ENCODE assay signal across 9 cellular contexts in the genomic region with DNA sequence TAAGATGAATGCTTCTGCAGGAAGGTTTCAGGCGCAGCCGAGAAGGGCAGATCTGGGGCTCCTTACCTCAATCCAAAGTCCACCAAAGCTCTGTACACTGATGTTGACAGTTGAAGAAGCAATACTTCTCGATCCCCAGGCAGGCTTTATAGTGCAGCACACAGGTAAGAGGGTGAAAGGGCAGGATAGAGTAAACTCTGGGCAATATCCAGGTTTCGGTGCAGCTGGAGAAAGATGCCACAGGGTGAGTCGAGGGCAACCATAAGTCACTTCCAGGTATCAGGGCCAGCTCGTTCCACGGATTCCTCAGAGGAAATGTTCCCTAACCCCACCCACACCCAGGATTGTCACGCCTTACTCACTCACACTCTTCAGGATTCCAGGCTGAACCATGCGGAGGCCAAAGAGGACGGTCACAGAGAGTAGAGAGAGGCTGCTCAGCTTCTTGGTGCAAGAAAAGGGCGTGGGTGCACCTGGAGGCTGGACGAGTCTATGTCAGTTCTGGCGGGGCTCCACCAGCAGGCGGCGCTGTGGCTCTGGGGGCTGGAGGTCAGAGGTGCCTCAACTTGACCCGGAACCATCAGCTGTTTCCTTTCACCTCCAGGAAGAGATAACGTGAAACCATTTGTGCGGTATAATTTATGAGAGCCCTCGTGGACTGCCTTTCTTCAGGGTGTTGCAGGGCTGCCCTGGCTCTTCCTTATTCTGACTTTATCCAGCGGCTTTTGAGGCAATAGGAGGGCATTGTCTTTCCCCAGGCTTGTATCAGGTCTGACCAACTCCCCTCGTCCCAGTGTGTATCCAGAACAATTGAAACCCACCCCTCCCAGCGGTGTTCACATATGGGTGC. TPM values are rescaled to one million over a fixed set of nuclear protein-coding genes. Genes with fewer than 3 reads are reported as not detected.
A peak's percentile ranks its signal among the peaks of the same experiment; 100 is the strongest.
DNase-seq lines count a peak whose midpoint lies in the region; ATAC-seq, FAIRE-seq and TF ChIP-seq lines count a peak whose summit lies in the region.
"Had no signal": no experiment of that assay in that cellular context is flagged by ENCODE, and none has a peak within 500 bp of the region (broad histone marks: within the 10 kb centered on the region; RNA-seq: fewer than 3 reads in every experiment).

No MANE protein-coding gene starts in this region.

- FAIRE-seq in GM18507 (lab: Jason Lieb, UNC): no peak

- no peak overlapping the region for H3K27ac ChIP-seq in A673 (ENCODE audit: low read depth, low read length, poor library complexity, severe bottlenecking)

- CTCF ChIA-PET in A673 (lab: Charles Lee): interaction anchor here (0.6 to 1.9 kb wide), 10 partner anchors 27 to 173 kb away, joined by 3 to 13 read pairs (median 4); no protein-coding TSS in a partner anchor

- POLR2A ChIA-PET in A673 (lab: Charles Lee; ENCODE audit: low non-redundant PET): no interaction called here

- no peaks in the 10 kb centered on the region for H3K9me3 ChIP-seq in A673 (ENCODE audit: low read depth, low read length, poor library complexity, severe bottlenecking)

- ATAC-seq in GM18511 (IDR thresholded peaks at IDR 0.05; ENCODE audit: unreplicated experiment): no peak

- intact Hi-C loops in A673 (cut with micrococcal nuclease; ENCODE audit: unreplicated experiment): loop anchor here (2.0 kb wide), 2 partner anchors 90 to 154 kb away; no protein-coding TSS in a partner anchor

- BruUV-seq in A673 (replicated peaks; lab: Mats Ljungman, UMichigan): no TSS peak

- H3K36me3 ChIP-seq in A673 (ENCODE audit: insufficient read depth, low read length, poor library complexity, severe bottlenecking): no peaks in the 10 kb centered on the region

- TF ChIP-seq CTCF in A673 (conservative IDR thresholded peaks at IDR 0.05; ENCODE audit: low read depth, low read length): peak; percentile 96

- no peak overlapping the region for H3K4me3 ChIP-seq in A673 (ENCODE audit: low read depth, low read length, poor library complexity, severe bottlenecking)

- DNase-seq in A673 (ENCODE audit: low spot score) (peak; percentile 60), GM18507 (ENCODE audit: extremely low spot score, insufficient read length, low read depth) (peak; percentile 12), RPMI8226 (peak; percentile 69), iPS DF 4.7 (ENCODE audit: extremely low read depth, low spot score) (peak; percentile 38)
- DNase-seq in activated naive CD4-positive, alpha-beta T cell treated with Interleukin-2 at 50 U/mL for 16 hours: peak; percentile 53
- DNase-seq in stimulated activated CD4-positive, alpha-beta T cell treated with anti-CD3 and anti-CD28 coated beads, Interleukin-2, amount 100 ng/mL, for 24 hours: peak; percentile 70 to 87
- no peak for DNase-seq in effector CD8-positive, alpha-beta T cell (lab: John Stamatoyannopoulos, UW)

- H3K27me3 ChIP-seq in A673 (replicated peaks; ENCODE audit: insufficient read depth, low read depth, low read length, poor library complexity): peaks cover 12% of the 10 kb centered on the region

- no peaks in the 10 kb centered on the region for H3K4me1 ChIP-seq in A673 (ENCODE audit: insufficient read depth, low read length, poor library complexity, severe bottlenecking)

RNA-seq across cellular contexts. Expression of gene WFDC12, which starts 14.4 kb away (rescaled TPM):
- not detected in 2 replicates for total RNA-seq in A673 (2021)
- total RNA-seq: glomerular endothelial cell had no signal

RNA-seq across cellular contexts. Expression of gene WFDC5, which starts 23.7 kb away (rescaled TPM):
- not detected in 2 replicates for total RNA-seq in A673 (2021)
- total RNA-seq: glomerular endothelial cell had no signal

RNA-seq across cellular contexts. Expression of gene PI3, which starts 36.0 kb away (rescaled TPM):
- not detected in 2 replicates for total RNA-seq in A673 (2021)
- total RNA-seq: glomerular endothelial cell had no signal

RNA-seq across cellular contexts. Expression of gene KCNS1, which starts 37.7 kb away (rescaled TPM):
- not detected in 2 replicates for total RNA-seq in A673 (2021)
